10 cellular contexts compared by ENCODE assay signal in the genomic region with DNA sequence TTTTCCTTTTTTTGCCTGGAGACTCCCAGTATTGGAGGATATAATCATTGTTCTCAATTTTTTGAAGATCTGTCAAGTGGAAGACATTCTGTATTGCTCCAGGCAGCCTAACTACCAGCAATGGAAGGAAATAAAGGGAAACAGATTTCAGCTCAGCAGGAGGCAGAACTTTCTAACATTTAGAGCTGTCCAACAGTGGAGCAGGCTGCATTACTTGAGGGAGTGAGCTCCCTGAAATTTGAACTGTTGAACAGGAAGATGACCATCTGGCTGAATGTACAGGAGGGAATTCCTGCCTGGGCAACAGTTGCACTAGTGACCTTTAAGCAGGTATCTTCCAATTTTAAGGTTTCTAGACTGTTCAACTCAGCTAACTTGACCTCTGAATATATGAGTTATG. TPM values are rescaled to one million over a fixed set of nuclear protein-coding genes. Genes with fewer than 3 reads are reported as not detected.
DNase-seq lines count a peak whose midpoint lies in the region; ATAC-seq, FAIRE-seq and TF ChIP-seq lines count a peak whose summit lies in the region.
"Had no signal": no experiment of that assay in that cellular context is flagged by ENCODE, and none has a peak within 500 bp of the region (broad histone marks: within the 10 kb centered on the region; RNA-seq: fewer than 3 reads in every experiment).

No MANE protein-coding gene starts in this region.

- TF ChIP-seq EP300 in HepG2 (IDR thresholded peaks at IDR 0.05; ENCODE audit: low read depth in 2 of 2, low read length in 2 of 2) (no peak), HepG2 (CRISPR knock-in tag; IDR thresholded peaks at IDR 0.05; ENCODE audit: borderline replicate concordance) (no peak)

- FAIRE-seq in HepG2 (lab: Jason Lieb, UNC) (no peak), small intestine (lab: Jason Lieb, UNC) (no peak)
- FAIRE-seq: H1 had no signal

- H3K9ac ChIP-seq in HepG2 (ENCODE audit: insufficient read depth, low read depth, low read length), result 0 out of 2 replicates have a peak overlapping the region, but pooled peaks have one; percentile 88

- TF ChIP-seq RAD21 in HepG2 (CRISPR knock-in tag; IDR thresholded peaks at IDR 0.05), result no peak

- H3K36me3 ChIP-seq in HepG2 (replicated peaks in 1 of 2; ENCODE audit: control insufficient read depth in 1 of 2, insufficient read depth in 2 of 2, low read length in 2 of 2) (no peaks in the 10 kb centered on the region), right lobe of liver (no peaks in the 10 kb centered on the region), small intestine (ENCODE audit: control insufficient read depth in 2 of 2, insufficient read depth in 2 of 2, low read length in 2 of 2) (no peaks in the 10 kb centered on the region)
- H3K36me3 ChIP-seq: colonic mucosa had no signal

- no peak for TF ChIP-seq POLR2A in HepG2 (IDR thresholded peaks at IDR 0.05; ENCODE audit: insufficient read depth in 1 of 2, low read depth in 2 of 2, low read length in 2 of 2)
- TF ChIP-seq POLR2A in right lobe of liver (IDR thresholded peaks at IDR 0.05), result no peak

- BruUV-seq in HepG2 (replicated peaks; lab: Mats Ljungman, UMichigan), result TSS peak; percentile 84

- H3K27ac ChIP-seq in HepG2 (ENCODE audit: extremely low read length, insufficient read depth, low read length) (peak overlapping the region; percentile 94), right lobe of liver (no peak overlapping the region), VCaP (peak overlapping the region; percentile 88), foreskin keratinocyte (no peak overlapping the region), small intestine (ENCODE audit: low read depth in 1 of 2, low read length in 1 of 2) (no peak overlapping the region)

- TF ChIP-seq CTCF in HepG2 (CRISPR knock-in tag; IDR thresholded peaks at IDR 0.05), result peak; percentile 39
- TF ChIP-seq CTCF in right lobe of liver (IDR thresholded peaks at IDR 0.05), result no peak
- no peak for TF ChIP-seq CTCF in VCaP (conservative IDR thresholded peaks at IDR 0.05)
- TF ChIP-seq CTCF in foreskin keratinocyte (conservative IDR thresholded peaks at IDR 0.05), result peak; percentile 2
- no peak for TF ChIP-seq CTCF in GM10266 (IDR thresholded peaks at IDR 0.05; ENCODE audit: control insufficient read depth, insufficient read depth, low read depth, missing control alignments)

- no peak overlapping the region for H2AFZ ChIP-seq in HepG2 (ENCODE audit: low read length)

- in situ Hi-C loops in HepG2 (cut with HindIII; ENCODE audit: extremely low pct_ligation_motif_present, low pct_unique_long_range_greater_than_20kb), result no loop called here

- DNase-seq in HepG2 (ENCODE audit: low spot score) (peak; percentile 28), right lobe of liver (no peak), foreskin keratinocyte (no peak), small intestine (no peak), COR-L47 (lab: John Stamatoyannopoulos, UW) (no peak), GM10266 (ENCODE audit: extremely low spot score) (no peak), COLO668 (lab: John Stamatoyannopoulos, UW; ENCODE audit: unreplicated experiment) (no peak)
- DNase-seq: colonic mucosa had no signal

- H3K4me3 ChIP-seq in HepG2 (replicated peaks in 1 of 3; ENCODE audit: insufficient read depth in 1 of 3, low read depth in 2 of 3, low read length in 3 of 3) (0 out of 6 replicates have a peak overlapping the region, but pooled peaks of 1 of the 3 experiments have one; percentile 87), right lobe of liver (peak overlapping the region in 1 of 3 donors; percentile 93), small intestine (ENCODE audit: low read depth in 1 of 2, low read length in 2 of 2) (no peak overlapping the region)

- no peak for ATAC-seq in HepG2
- ATAC-seq in right lobe of liver, result no peak
- ATAC-seq in foreskin keratinocyte, result no peak

- POLR2A ChIA-PET in HepG2 (lab: Yijun Ruan, JAX), result interaction anchor here (0.7 to 5.0 kb wide), 7 partner anchors 12 to 156 kb away, joined by 3 to 73 read pairs (median 9); a partner anchor contains a TSS

- H3K4me1 ChIP-seq in HepG2 (ENCODE audit: insufficient read depth, low read length), result peaks cover 59% of the 10 kb centered on the region
- H3K4me1 ChIP-seq in right lobe of liver, result peaks cover 0 to 24% (median 0%) of the 10 kb centered on the region in 4 donors
- peaks cover 9% of the 10 kb centered on the region for H3K4me1 ChIP-seq in foreskin keratinocyte
- H3K4me1 ChIP-seq in small intestine (ENCODE audit: control insufficient read depth in 2 of 2, insufficient read depth in 1 of 2, low read depth in 1 of 2, low read length in 1 of 2), result peaks cover 0 to 4% of the 10 kb centered on the region in 2 donors

- peak overlapping the region; percentile 97 for H3K4me2 ChIP-seq in HepG2 (ENCODE audit: low read depth, low read length)

- no peaks in the 10 kb centered on the region for H3K9me3 ChIP-seq in HepG2 (ENCODE audit: low read length)
- no peaks in the 10 kb centered on the region for H3K9me3 ChIP-seq in right lobe of liver
- H3K9me3 ChIP-seq in small intestine (ENCODE audit: control insufficient read depth, low read depth), result no peaks in the 10 kb centered on the region
- H3K9me3 ChIP-seq: colonic mucosa had no signal

- H3K27me3 ChIP-seq in HepG2 (ENCODE audit: control insufficient read depth in 1 of 2, insufficient read depth in 2 of 2, low read length in 2 of 2), result no peaks in the 10 kb centered on the region
- no peaks in the 10 kb centered on the region for H3K27me3 ChIP-seq in right lobe of liver
- H3K27me3 ChIP-seq in foreskin keratinocyte, result no peaks in the 10 kb centered on the region
- no peaks in the 10 kb centered on the region for H3K27me3 ChIP-seq in small intestine (ENCODE audit: control insufficient read depth in 2 of 2, insufficient read depth in 2 of 2, low read length in 2 of 2)
- H3K27me3 ChIP-seq: colonic mucosa had no signal

- peaks cover 6% of the 10 kb centered on the region for H4K20me1 ChIP-seq in HepG2 (ENCODE audit: insufficient read depth, low read length)

- CTCF ChIA-PET in HepG2 (lab: Yijun Ruan, JAX; ENCODE audit: low intra/inter-chr PET ratio, low total read pairs), result no interaction called here

- intact Hi-C loops in HepG2 (cut with micrococcal nuclease; ENCODE audit: unreplicated experiment) (no loop called here), right lobe of liver (cut with DNase I) (no loop called here)

- peaks cover 37% of the 10 kb centered on the region for H3K79me2 ChIP-seq in HepG2 (ENCODE audit: insufficient read depth, low read length)

RNA-seq across cellular contexts. Expression of a gene that starts 1.1 kb away (rescaled TPM):
- total RNA-seq in HepG2 (2016; rRNA removed; fragmentation: Illumina TruSeq; extraction: Trizol) (33.2 and 47.0 TPM in 2 replicates), right lobe of liver (10 to 100 TPM; 15.7 to 24.1 (median 21.1) TPM), foreskin keratinocyte (45.3 and 47.2 TPM in 2 replicates)
- 14.6 and 17.1 TPM in 2 replicates for total RNA-seq in HepG2 (2016; cell fraction: cytosol; rRNA removed; fragmentation: Illumina TruSeq; extraction: Trizol; ENCODE audit: low read depth)
- total RNA-seq in HepG2 (2016; cell fraction: insoluble cytoplasmic fraction; rRNA removed; fragmentation: Illumina TruSeq; extraction: Trizol), result 32.1 and 41.4 TPM in 2 replicates
- 14.1 and 14.7 TPM in 2 replicates for total RNA-seq in HepG2 (2016; cell fraction: membrane; rRNA removed; fragmentation: Illumina TruSeq; extraction: Trizol)
- 39.6 and 45.1 TPM in 2 replicates for total RNA-seq in HepG2 (2016; cell fraction: nucleus; rRNA removed; fragmentation: Illumina TruSeq; extraction: Trizol)
- polyA plus RNA-seq in HepG2 (2011; rRNA removed) (9.4 and 11.1 TPM in 2 replicates), foreskin keratinocyte (4.7 and 5.9 TPM in 2 replicates), small intestine (1 to 10 TPM; 4.6 to 7.7 (median 6.5) TPM)
- 4.5 and 7.1 TPM in 2 replicates for polyA plus RNA-seq in HepG2 (2011; cell fraction: cytosol; rRNA removed)
- 15.4 and 18.2 TPM in 2 replicates for polyA plus RNA-seq in HepG2 (2011; cell fraction: nucleus; rRNA removed)
- 14.1 and 14.6 TPM in 2 replicates for polyA plus RNA-seq in HepG2 (2012)
- 0.40 and 0.53 TPM in 2 replicates for polyA plus RNA-seq in HepG2 (2016; cell fraction: cytosol; fragmentation: Illumina TruSeq; extraction: Trizol; ENCODE audit: low read depth)
- 16.0 and 18.1 TPM in 2 replicates for polyA plus RNA-seq in HepG2 (2016; cell fraction: insoluble cytoplasmic fraction; fragmentation: Illumina TruSeq; extraction: Trizol; ENCODE audit: low read depth)
- polyA plus RNA-seq in HepG2 (2016; cell fraction: membrane; fragmentation: Illumina TruSeq; extraction: Trizol; ENCODE audit: low read depth), result 1.4 and 1.7 TPM in 2 replicates
- polyA plus RNA-seq in HepG2 (2016; cell fraction: nucleus; fragmentation: Illumina TruSeq; extraction: Trizol; ENCODE audit: insufficient read depth, low read depth), result 21.3 and 26.6 TPM in 2 replicates
- polyA minus RNA-seq in HepG2 (2011; rRNA and poly(A)+ RNA removed; ENCODE audit: low replicate concordance), result 22.4 and 55.2 TPM in 2 replicates
- 24.6 and 33.5 TPM in 2 replicates for polyA minus RNA-seq in HepG2 (2011; cell fraction: cytosol; rRNA and poly(A)+ RNA removed)
- 59.9 and 66.5 TPM in 2 replicates for polyA minus RNA-seq in HepG2 (2011; cell fraction: nucleus; rRNA and poly(A)+ RNA removed)

RNA-seq across cellular contexts. Expression of a gene that starts 19.4 kb away (rescaled TPM):
- total RNA-seq in HepG2 (2016; rRNA removed; fragmentation: Illumina TruSeq; extraction: Trizol) (170 and 201 TPM in 2 replicates), right lobe of liver (100 to 1,000 TPM; 240 to 359 (median 259) TPM), foreskin keratinocyte (315 and 402 TPM in 2 replicates)
- total RNA-seq in HepG2 (2016; cell fraction: cytosol; rRNA removed; fragmentation: Illumina TruSeq; extraction: Trizol; ENCODE audit: low read depth), result 11.3 and 12.9 TPM in 2 replicates
- 150 and 197 TPM in 2 replicates for total RNA-seq in HepG2 (2016; cell fraction: insoluble cytoplasmic fraction; rRNA removed; fragmentation: Illumina TruSeq; extraction: Trizol)
- total RNA-seq in HepG2 (2016; cell fraction: membrane; rRNA removed; fragmentation: Illumina TruSeq; extraction: Trizol), result 29.2 and 35.2 TPM in 2 replicates
- 348 and 388 TPM in 2 replicates for total RNA-seq in HepG2 (2016; cell fraction: nucleus; rRNA removed; fragmentation: Illumina TruSeq; extraction: Trizol)
- polyA plus RNA-seq in HepG2 (2011; rRNA removed) (187 and 206 TPM in 2 replicates), foreskin keratinocyte (333 and 386 TPM in 2 replicates), small intestine (100 to 1,000 TPM in 1 of 3 donors, 10 to 100 TPM in 2; 35.8 to 209 (median 67.6) TPM)
- 150 and 201 TPM in 2 replicates for polyA plus RNA-seq in HepG2 (2011; cell fraction: cytosol; rRNA removed)
- 105 and 114 TPM in 2 replicates for polyA plus RNA-seq in HepG2 (2011; cell fraction: nucleus; rRNA removed)
- polyA plus RNA-seq in HepG2 (2012), result 378 and 476 TPM in 2 replicates
- polyA plus RNA-seq in HepG2 (2016; cell fraction: cytosol; fragmentation: Illumina TruSeq; extraction: Trizol; ENCODE audit: low read depth), result 23.2 and 24.9 TPM in 2 replicates
- 263 and 283 TPM in 2 replicates for polyA plus RNA-seq in HepG2 (2016; cell fraction: insoluble cytoplasmic fraction; fragmentation: Illumina TruSeq; extraction: Trizol; ENCODE audit: low read depth)
- 33.1 and 41.5 TPM in 2 replicates for polyA plus RNA-seq in HepG2 (2016; cell fraction: membrane; fragmentation: Illumina TruSeq; extraction: Trizol; ENCODE audit: low read depth)
- 733 and 789 TPM in 2 replicates for polyA plus RNA-seq in HepG2 (2016; cell fraction: nucleus; fragmentation: Illumina TruSeq; extraction: Trizol; ENCODE audit: insufficient read depth, low read depth)
- 133 and 284 TPM in 2 replicates for polyA minus RNA-seq in HepG2 (2011; rRNA and poly(A)+ RNA removed; ENCODE audit: low replicate concordance)
- polyA minus RNA-seq in HepG2 (2011; cell fraction: cytosol; rRNA and poly(A)+ RNA removed), result 290 and 324 TPM in 2 replicates
- polyA minus RNA-seq in HepG2 (2011; cell fraction: nucleus; rRNA and poly(A)+ RNA removed), result 124 and 160 TPM in 2 replicates

Comparison
In these comparisons a context has a peak if more than half of its experiments do, and no peak if none do; other contexts are left out.
1. H3K27ac ChIP-seq: peak in HepG2 (single experiment) and VCaP (single experiment); none in right lobe of liver (0 of 3), foreskin keratinocyte (single experiment) and small intestine (0 of 2).
2. CTCF ChIP-seq: peak in HepG2 (single experiment) and foreskin keratinocyte (single experiment); none in right lobe of liver (0 of 4), VCaP (single experiment) and GM10266 (single experiment).